Comparison of ENCODE assay signal across 1 cellular context in genomic region chr17:73349647-73350046, GRCh38.
TF ChIP-seq lines count a peak whose summit lies in the region.

No MANE protein-coding gene starts in this region.

TF ChIP-seq in IMR-90, 13 proteins besides CTCF, POLR2A, EP300 and RAD21 (continued from another document):
- no peak for TF ChIP-seq MAZ (IDR thresholded peaks at IDR 0.05; ENCODE audit: borderline replicate concordance, low read depth, low read length)
- TF ChIP-seq BHLHE40 (IDR thresholded peaks at IDR 0.05; ENCODE audit: low read depth, low read length), result no peak
- TF ChIP-seq MXI1 (IDR thresholded peaks at IDR 0.05; ENCODE audit: borderline replicate concordance, low read depth, low read length), result no peak
- TF ChIP-seq FOS (IDR thresholded peaks at IDR 0.05; ENCODE audit: low read depth, low read length), result no peak
- TF ChIP-seq USF2 (IDR thresholded peaks at IDR 0.05; ENCODE audit: low read depth, low read length), result no peak
- no peak for TF ChIP-seq MAFK (IDR thresholded peaks at IDR 0.05; ENCODE audit: low read depth, low read length)
- no peak for TF ChIP-seq SMC3 (IDR thresholded peaks at IDR 0.05; ENCODE audit: low read depth, low read length)
- no peak for TF ChIP-seq RCOR1 (IDR thresholded peaks at IDR 0.05; ENCODE audit: insufficient replicate concordance, low read length)
- no peak for TF ChIP-seq NFE2L2 (IDR thresholded peaks at IDR 0.05; ENCODE audit: low read depth, low read length)
- TF ChIP-seq ELK1 (IDR thresholded peaks at IDR 0.05; ENCODE audit: borderline replicate concordance, low read depth, low read length), result no peak
